ENCODE assay signal across 14 cellular contexts in genomic region chr14:74207943-74208342, GRCh38. TPM values are rescaled to one million over a fixed set of nuclear protein-coding genes. Genes with fewer than 3 reads are reported as not detected.
DNase-seq lines count a peak whose midpoint lies in the region; ATAC-seq and TF ChIP-seq lines count a peak whose summit lies in the region.
"Had no signal": no experiment of that assay in that cellular context is flagged by ENCODE, and none has a peak within 500 bp of the region (broad histone marks: within the 10 kb centered on the region; RNA-seq: fewer than 3 reads in every experiment).

No MANE protein-coding gene starts in this region.

- H3K27ac Mint-ChIP-seq in endodermal cell, result no peak overlapping the region
- no peak overlapping the region for H3K27ac Mint-ChIP-seq in T-cell
- H3K27ac Mint-ChIP-seq: effector memory CD8-positive, alpha-beta T cell had no signal

- intact Hi-C loops in heart left ventricle (cut with DNase I), result no loop called here

- H3K9me3 ChIP-seq in cardiac muscle cell (ENCODE audit: low read depth) (no peaks in the 10 kb centered on the region), heart left ventricle (no peaks in the 10 kb centered on the region), endodermal cell (ENCODE audit: control insufficient read depth, low read length) (no peaks in the 10 kb centered on the region)
- H3K9me3 ChIP-seq: HAP-1, tibial nerve had no signal

- H3K27ac ChIP-seq in cardiac muscle cell (no peak overlapping the region), heart left ventricle (no peak overlapping the region), endodermal cell (ENCODE audit: low read depth, low read length) (no peak overlapping the region)
- H3K27ac ChIP-seq: tibial nerve had no signal

- 76 to 81% (median 79%) methylated on average over 3 of the region's 3 CpGs for WGBS in heart left ventricle, 4 donors
- WGBS in endodermal cell (ENCODE audit: insufficient coverage in 1 of 2, insufficient read length in 1 of 2), 2 experiments, result 17 to 40% methylated on average over 1 of the region's 3 CpGs

- no peaks in the 10 kb centered on the region for H3K27me3 ChIP-seq in cardiac muscle cell
- no peaks in the 10 kb centered on the region for H3K27me3 ChIP-seq in heart left ventricle
- H3K27me3 ChIP-seq in endodermal cell (ENCODE audit: control insufficient read depth, insufficient read depth, low read length, poor library complexity, severe bottlenecking), result peaks cover 6% of the 10 kb centered on the region
- H3K27me3 ChIP-seq: tibial nerve had no signal

- H3K4me1 Mint-ChIP-seq in endodermal cell (peaks cover 5% of the 10 kb centered on the region), T-cell (no peaks in the 10 kb centered on the region)

- no peak overlapping the region for H3K9ac ChIP-seq in endodermal cell (ENCODE audit: extremely low read depth, low read length, poor library complexity, severe bottlenecking)

- no peak for DNase-seq in cardiac muscle cell (ENCODE audit: low read depth in 1 of 2, low spot score in 1 of 2)
- no peak for DNase-seq in heart left ventricle
- DNase-seq in NCI-H460 (ENCODE audit: extremely low read depth, low read depth), result peak; percentile 11
- peak; percentile 81 for DNase-seq in endodermal cell
- DNase-seq in T-cell, result no peak
- DNase-seq: effector memory CD8-positive, alpha-beta T cell; NCI-H748 treated with DMSO at 0.1 percent for 48 hours had no signal

- CTCF ChIA-PET in T-cell (lab: Charles Lee), result no interaction called here

- no peak overlapping the region for H3K4me3 Mint-ChIP-seq in endodermal cell
- H3K4me3 Mint-ChIP-seq in T-cell, result no peak overlapping the region
- H3K4me3 Mint-ChIP-seq: effector memory CD8-positive, alpha-beta T cell had no signal

- TF ChIP-seq CTCF in cardiac muscle cell (IDR thresholded peaks at IDR 0.05; ENCODE audit: low read depth, low read length), result peak; percentile 3
- peak in 1 of 12 donors; percentile 6 for TF ChIP-seq CTCF in heart left ventricle (IDR thresholded peaks at IDR 0.05)
- peak; percentile 77 for TF ChIP-seq CTCF in endodermal cell (conservative IDR thresholded peaks at IDR 0.05)

- ATAC-seq in heart left ventricle (no peak), GM21737 (IDR thresholded peaks at IDR 0.05; ENCODE audit: unreplicated experiment) (no peak), T-cell (replicated peaks in 1 of 4) (no peak), HG02623 (IDR thresholded peaks at IDR 0.05; ENCODE audit: unreplicated experiment) (no peak), HG03457 (IDR thresholded peaks at IDR 0.05; ENCODE audit: unreplicated experiment) (no peak)
- ATAC-seq: effector memory CD8-positive, alpha-beta T cell had no signal

- no peak for TF ChIP-seq POLR2A in heart left ventricle (IDR thresholded peaks at IDR 0.05)

- H3K36me3 ChIP-seq in cardiac muscle cell (no peaks in the 10 kb centered on the region), heart left ventricle (peaks cover 0 to 8% (median 4%) of the 10 kb centered on the region in 9 donors), endodermal cell (ENCODE audit: control insufficient read depth, insufficient read depth, low read length) (peaks cover 5% of the 10 kb centered on the region)
- H3K36me3 ChIP-seq: HAP-1 had no signal

- H3K9me3 Mint-ChIP-seq in endodermal cell, result no peaks in the 10 kb centered on the region
- no peaks in the 10 kb centered on the region for H3K9me3 Mint-ChIP-seq in T-cell
- H3K9me3 Mint-ChIP-seq: effector memory CD8-positive, alpha-beta T cell had no signal

- POLR2A ChIA-PET in T-cell (lab: Charles Lee), result no interaction called here

- H3K36me3 Mint-ChIP-seq in endodermal cell (ENCODE audit: low read depth) (no peaks in the 10 kb centered on the region), T-cell (peaks cover 7% of the 10 kb centered on the region)

- H3K4me3 ChIP-seq in cardiac muscle cell, result no peak overlapping the region
- no peak overlapping the region for H3K4me3 ChIP-seq in heart left ventricle
- H3K4me3 ChIP-seq in endodermal cell (ENCODE audit: low read length), result no peak overlapping the region
- H3K4me3 ChIP-seq: HAP-1, tibial nerve had no signal

- no peaks in the 10 kb centered on the region for H3K4me1 ChIP-seq in cardiac muscle cell (ENCODE audit: low read depth)
- no peaks in the 10 kb centered on the region for H3K4me1 ChIP-seq in heart left ventricle
- no peaks in the 10 kb centered on the region for H3K4me1 ChIP-seq in endodermal cell (ENCODE audit: control insufficient read depth, insufficient read depth, low read length)
- H3K4me1 ChIP-seq: HAP-1, tibial nerve had no signal

- no peaks in the 10 kb centered on the region for H3K27me3 Mint-ChIP-seq in endodermal cell (ENCODE audit: insufficient read depth)
- peaks cover 6 to 12% of the 10 kb centered on the region in 2 donors for H3K27me3 Mint-ChIP-seq in T-cell

RNA-seq across cellular contexts. Expression of gene VSX2, which starts 31.3 kb away (rescaled TPM):
- total RNA-seq in cardiac muscle cell, result not detected in 2 replicates
- not detected in 2 replicates for polyA plus RNA-seq in cardiac muscle cell
- under 1 TPM in 1 of 9 donors, not detected in 8; 0.08 TPM for total RNA-seq in heart left ventricle
- polyA plus RNA-seq in heart left ventricle, result not detected
- not detected in 2 replicates for total RNA-seq in NCI-H460 (2014; rRNA removed; shearing (Covaris generic))
- not detected in 2 replicates for polyA plus RNA-seq in NCI-H460 (2014; cell fraction: nucleus; rRNA removed)
- not detected for total RNA-seq in endodermal cell
- 0.07 TPM for polyA plus RNA-seq in endodermal cell (2013, experiment 1 of 2)
- polyA plus RNA-seq in endodermal cell (2013, experiment 2 of 2), result not detected
- total RNA-seq in T-cell, result not detected
- total RNA-seq: T-helper 2 cell treated with Interferon-gamma antibody and Interleukin-4, amounts not matched to agents 100 ng/mL and 5 ng/mL, for 36 hours; tibial nerve had no signal
- polyA plus RNA-seq: adipose tissue had no signal

Comparison
In these comparisons a context has a peak if more than half of its experiments do, and no peak if none do; other contexts are left out.
1. DNase-seq: peak in NCI-H460 (single experiment) and endodermal cell (single experiment); none in cardiac muscle cell (0 of 2), heart left ventricle (0 of 5) and T-cell (0 of 34).